Comparison of ENCODE assay signal across 20 cellular contexts in genomic region chr2:189608160-189608559, GRCh38. TPM values are rescaled to one million over a fixed set of nuclear protein-coding genes. Genes with fewer than 3 reads are reported as not detected.
"Had no signal": no experiment of that assay in that cellular context is flagged by ENCODE, and none has a peak within 500 bp of the region (broad histone marks: within the 10 kb centered on the region; RNA-seq: fewer than 3 reads in every experiment).

No MANE protein-coding gene starts in this region.

- H3K27me3 ChIP-seq: esophagus squamous epithelium, gastroesophageal sphincter, neutrophil, sigmoid colon, stomach, transverse colon had no signal

- ATAC-seq: gastroesophageal sphincter; left lobe of liver; naive thymus-derived CD4-positive, alpha-beta T cell had no signal

- H3K36me3 ChIP-seq: esophagus squamous epithelium, gastroesophageal sphincter, neutrophil, sigmoid colon, stomach, thoracic aorta, transverse colon had no signal

- H3K4me1 ChIP-seq: sigmoid colon, transverse colon had no signal

- DNase-seq: effector memory CD4-positive, alpha-beta T cell; esophagus squamous epithelium; foreskin fibroblast; glutamatergic neuron; islet precursor cell; mammary epithelial cell; naive thymus-derived CD4-positive, alpha-beta T cell; nephron progenitor cell; posterior cingulate gyrus; sigmoid colon; stimulated activated CD4-positive, alpha-beta T cell treated with anti-CD3 and anti-CD28 coated beads, Interleukin-2, amount 100 ng/mL, for 24 hours; stimulated activated naive CD4-positive, alpha-beta T cell; stomach; substantia nigra; transverse colon had no signal

- H3K27ac ChIP-seq: esophagus squamous epithelium, gastroesophageal sphincter, neutrophil, sigmoid colon, skin epidermis, stomach, thoracic aorta, transverse colon had no signal

- H3K4me3 ChIP-seq: esophagus squamous epithelium, gastroesophageal sphincter, sigmoid colon, skin epidermis, stomach, thoracic aorta, transverse colon had no signal

- H3K9me3 ChIP-seq: esophagus squamous epithelium, gastroesophageal sphincter, neutrophil, sigmoid colon, stomach, thoracic aorta, transverse colon had no signal

RNA-seq across cellular contexts. Expression of gene SLC40A1, which starts 27.6 kb away (rescaled TPM):
- polyA plus RNA-seq: mammary epithelial cell had no signal
